Comparison of ENCODE assay signal across 20 cellular contexts in the genomic region with DNA sequence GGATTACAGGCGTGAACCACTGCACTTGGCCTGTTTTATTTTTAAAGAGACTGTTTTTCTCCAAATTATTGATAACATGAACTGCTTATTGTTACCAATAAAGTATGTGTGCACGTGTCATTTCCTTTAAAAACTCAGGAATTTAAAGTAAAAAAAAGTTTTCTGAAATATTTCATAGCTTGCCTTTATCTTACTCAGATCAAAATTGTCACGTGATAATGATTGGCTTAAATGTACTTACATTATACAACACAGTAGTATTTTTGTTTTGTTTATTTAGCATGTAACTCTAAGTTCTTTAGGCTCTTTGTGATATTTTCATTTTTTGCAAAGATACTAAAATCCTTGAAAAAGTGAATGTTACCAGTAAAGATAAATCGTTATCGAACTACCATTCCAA.
DNase-seq lines count a peak whose midpoint lies in the region; ATAC-seq, FAIRE-seq and TF ChIP-seq lines count a peak whose summit lies in the region.
"Had no signal": no experiment of that assay in that cellular context is flagged by ENCODE, and none has a peak within 500 bp of the region (broad histone marks: within the 10 kb centered on the region; RNA-seq: fewer than 3 reads in every experiment).

No MANE protein-coding gene starts in this region.

- H3K4me3 Mint-ChIP-seq in HFFc6 (no peak overlapping the region), type B pancreatic cell (no peak overlapping the region)
- H3K4me3 Mint-ChIP-seq: CD4-positive, alpha-beta T cell; GM23338 had no signal

- H3K27me3 Mint-ChIP-seq in HFFc6 (ENCODE audit: insufficient read depth) (no peaks in the 10 kb centered on the region), type B pancreatic cell (no peaks in the 10 kb centered on the region)
- H3K27me3 Mint-ChIP-seq: CD4-positive, alpha-beta T cell had no signal

- no peak overlapping the region for H3K4me3 ChIP-seq in osteoblast (ENCODE audit: insufficient read depth, low read length)
- H3K4me3 ChIP-seq: GM23338 had no signal

- peaks cover 28% of the 10 kb centered on the region for H3K4me1 ChIP-seq in osteoblast (ENCODE audit: insufficient read depth, low read length)
- H3K4me1 ChIP-seq: Caco-2 had no signal

- H3K4me1 Mint-ChIP-seq in HFFc6 (ENCODE audit: low read depth) (peaks cover 61% of the 10 kb centered on the region), type B pancreatic cell (ENCODE audit: unreplicated experiment) (peaks cover 35% of the 10 kb centered on the region)

- ATAC-seq in GM21447 (IDR thresholded peaks at IDR 0.05; ENCODE audit: unreplicated experiment), result no peak

- no peaks in the 10 kb centered on the region for H3K36me3 ChIP-seq in osteoblast (ENCODE audit: insufficient read depth, low read length)

- peaks cover 80% of the 10 kb centered on the region for H4K20me1 ChIP-seq in osteoblast (ENCODE audit: insufficient read depth, low read length)

- peaks cover 95% of the 10 kb centered on the region for H3K79me2 ChIP-seq in osteoblast (ENCODE audit: insufficient read depth, low read length)

- H2AFZ ChIP-seq in osteoblast (ENCODE audit: low read length), result no peak overlapping the region
- H2AFZ ChIP-seq: GM23338 had no signal

- H3K27me3 ChIP-seq in osteoblast (ENCODE audit: insufficient read depth, low read length), result no peaks in the 10 kb centered on the region

- H3K27ac Mint-ChIP-seq in HFFc6, result peak overlapping the region; percentile 57; the same call in 1 of the 2 replicates
- no peak overlapping the region for H3K27ac Mint-ChIP-seq in type B pancreatic cell
- H3K27ac Mint-ChIP-seq: CD4-positive, alpha-beta T cell; GM23338 had no signal

- TF ChIP-seq CTCF in HFFc6 (IDR thresholded peaks at IDR 0.05) (no peak), osteoblast (IDR thresholded peaks at IDR 0.05; ENCODE audit: extremely low read depth, low read depth, low read length) (no peak), type B pancreatic cell (conservative IDR thresholded peaks at IDR 0.05) (no peak)

- H3K4me2 ChIP-seq in osteoblast (ENCODE audit: insufficient read depth, low read length), result no peak overlapping the region
- H3K4me2 ChIP-seq: GM23338 had no signal

- no peaks in the 10 kb centered on the region for H3K36me3 Mint-ChIP-seq in HFFc6 (ENCODE audit: low read depth)
- peaks cover 6% of the 10 kb centered on the region for H3K36me3 Mint-ChIP-seq in type B pancreatic cell

- H3K9me3 Mint-ChIP-seq in HFFc6, result no peaks in the 10 kb centered on the region
- H3K9me3 Mint-ChIP-seq in type B pancreatic cell, result peaks cover 5% of the 10 kb centered on the region
- H3K9me3 Mint-ChIP-seq: CD4-positive, alpha-beta T cell; GM23338 had no signal

- H3K9me3 ChIP-seq in osteoblast (ENCODE audit: low read depth, low read length), result no peaks in the 10 kb centered on the region
- H3K9me3 ChIP-seq: Caco-2 had no signal

- no peak for DNase-seq in HFFc6
- no peak for DNase-seq in osteoblast (ENCODE audit: insufficient read length, low spot score, missing footprints)
- DNase-seq in iPS-NIHi7 (ENCODE audit: extremely low spot score), result no peak
- DNase-seq in medulla oblongata (ENCODE audit: extremely low spot score), result no peak
- no peak for DNase-seq in type B pancreatic cell (ENCODE audit: extremely low spot score, unreplicated experiment)
- DNase-seq: 8988T; ACHN; AML-193; Caco-2; CD4-positive, alpha-beta T cell; DMS153 had no signal

- peak; percentile 73 for FAIRE-seq in A204.1 (lab: Jason Lieb, UNC)
- peak; percentile 12 for FAIRE-seq in endometrium (lab: Jason Lieb, UNC)
- FAIRE-seq: D721Med, GM12891, GM19239 had no signal

- H3K27ac ChIP-seq in osteoblast (ENCODE audit: low read depth, low read length), result peak overlapping the region; percentile 60
- H3K27ac ChIP-seq: C4-2B, HL-60 had no signal
